ENCODE assay signal across 2 cellular contexts in genomic region chr9:32384002-32384363, GRCh38.
TF ChIP-seq lines count a peak whose summit lies in the region.

No MANE protein-coding gene starts in this region.

TF ChIP-seq in SK-N-SH, 30 proteins besides CTCF, POLR2A, EP300 and RAD21:
- TF ChIP-seq IRF3 (IDR thresholded peaks at IDR 0.05; ENCODE audit: low read depth, low read length) (no peak), RFX5 (IDR thresholded peaks at IDR 0.05; ENCODE audit: low read length) (no peak), POLR2AphosphoS5 (IDR thresholded peaks at IDR 0.05; ENCODE audit: low read depth, low read length) (no peak), MEF2A (IDR thresholded peaks at IDR 0.05; ENCODE audit: borderline replicate concordance, low read depth) (no peak), FOXM1 (IDR thresholded peaks at IDR 0.05; ENCODE audit: low read depth) (no peak), SMC3 (IDR thresholded peaks at IDR 0.05; ENCODE audit: low read depth, low read length) (no peak), YY1 (IDR thresholded peaks at IDR 0.05; ENCODE audit: low read depth) (no peak), EZH2phosphoT487 (IDR thresholded peaks at IDR 0.05; ENCODE audit: borderline replicate concordance, low read depth) (no peak), GABPA (IDR thresholded peaks at IDR 0.05; ENCODE audit: low read depth) (no peak), GATA2 (CRISPR knock-in tag; IDR thresholded peaks at IDR 0.05) (no peak), FOSL2 (IDR thresholded peaks at IDR 0.05; ENCODE audit: borderline replicate concordance, low read depth) (no peak), TAF1 (IDR thresholded peaks at IDR 0.05; ENCODE audit: borderline replicate concordance, low read depth, low read length) (no peak)
- TF ChIP-seq, protein P1, sequence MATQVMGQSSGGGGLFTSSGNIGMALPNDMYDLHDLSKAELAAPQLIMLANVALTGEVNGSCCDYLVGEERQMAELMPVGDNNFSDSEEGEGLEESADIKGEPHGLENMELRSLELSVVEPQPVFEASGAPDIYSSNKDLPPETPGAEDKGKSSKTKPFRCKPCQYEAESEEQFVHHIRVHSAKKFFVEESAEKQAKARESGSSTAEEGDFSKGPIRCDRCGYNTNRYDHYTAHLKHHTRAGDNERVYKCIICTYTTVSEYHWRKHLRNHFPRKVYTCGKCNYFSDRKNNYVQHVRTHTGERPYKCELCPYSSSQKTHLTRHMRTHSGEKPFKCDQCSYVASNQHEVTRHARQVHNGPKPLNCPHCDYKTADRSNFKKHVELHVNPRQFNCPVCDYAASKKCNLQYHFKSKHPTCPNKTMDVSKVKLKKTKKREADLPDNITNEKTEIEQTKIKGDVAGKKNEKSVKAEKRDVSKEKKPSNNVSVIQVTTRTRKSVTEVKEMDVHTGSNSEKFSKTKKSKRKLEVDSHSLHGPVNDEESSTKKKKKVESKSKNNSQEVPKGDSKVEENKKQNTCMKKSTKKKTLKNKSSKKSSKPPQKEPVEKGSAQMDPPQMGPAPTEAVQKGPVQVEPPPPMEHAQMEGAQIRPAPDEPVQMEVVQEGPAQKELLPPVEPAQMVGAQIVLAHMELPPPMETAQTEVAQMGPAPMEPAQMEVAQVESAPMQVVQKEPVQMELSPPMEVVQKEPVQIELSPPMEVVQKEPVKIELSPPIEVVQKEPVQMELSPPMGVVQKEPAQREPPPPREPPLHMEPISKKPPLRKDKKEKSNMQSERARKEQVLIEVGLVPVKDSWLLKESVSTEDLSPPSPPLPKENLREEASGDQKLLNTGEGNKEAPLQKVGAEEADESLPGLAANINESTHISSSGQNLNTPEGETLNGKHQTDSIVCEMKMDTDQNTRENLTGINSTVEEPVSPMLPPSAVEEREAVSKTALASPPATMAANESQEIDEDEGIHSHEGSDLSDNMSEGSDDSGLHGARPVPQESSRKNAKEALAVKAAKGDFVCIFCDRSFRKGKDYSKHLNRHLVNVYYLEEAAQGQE (IDR thresholded peaks at IDR 0.05; ENCODE audit: low read depth, low read length): no peak
- TF ChIP-seq, protein P2, sequence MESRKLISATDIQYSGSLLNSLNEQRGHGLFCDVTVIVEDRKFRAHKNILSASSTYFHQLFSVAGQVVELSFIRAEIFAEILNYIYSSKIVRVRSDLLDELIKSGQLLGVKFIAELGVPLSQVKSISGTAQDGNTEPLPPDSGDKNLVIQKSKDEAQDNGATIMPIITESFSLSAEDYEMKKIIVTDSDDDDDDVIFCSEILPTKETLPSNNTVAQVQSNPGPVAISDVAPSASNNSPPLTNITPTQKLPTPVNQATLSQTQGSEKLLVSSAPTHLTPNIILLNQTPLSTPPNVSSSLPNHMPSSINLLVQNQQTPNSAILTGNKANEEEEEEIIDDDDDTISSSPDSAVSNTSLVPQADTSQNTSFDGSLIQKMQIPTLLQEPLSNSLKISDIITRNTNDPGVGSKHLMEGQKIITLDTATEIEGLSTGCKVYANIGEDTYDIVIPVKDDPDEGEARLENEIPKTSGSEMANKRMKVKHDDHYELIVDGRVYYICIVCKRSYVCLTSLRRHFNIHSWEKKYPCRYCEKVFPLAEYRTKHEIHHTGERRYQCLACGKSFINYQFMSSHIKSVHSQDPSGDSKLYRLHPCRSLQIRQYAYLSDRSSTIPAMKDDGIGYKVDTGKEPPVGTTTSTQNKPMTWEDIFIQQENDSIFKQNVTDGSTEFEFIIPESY (IDR thresholded peaks at IDR 0.05; ENCODE audit: borderline replicate concordance, low read depth): no peak
TF ChIP-seq in SK-N-SH: peak in this region for 0.

TF ChIP-seq in SK-N-SH treated with all-trans-retinoic acid at 6 μM for 48 hours, 23 proteins besides CTCF, POLR2A, EP300 and RAD21 (continued from another document):
- TF ChIP-seq, protein P3, sequence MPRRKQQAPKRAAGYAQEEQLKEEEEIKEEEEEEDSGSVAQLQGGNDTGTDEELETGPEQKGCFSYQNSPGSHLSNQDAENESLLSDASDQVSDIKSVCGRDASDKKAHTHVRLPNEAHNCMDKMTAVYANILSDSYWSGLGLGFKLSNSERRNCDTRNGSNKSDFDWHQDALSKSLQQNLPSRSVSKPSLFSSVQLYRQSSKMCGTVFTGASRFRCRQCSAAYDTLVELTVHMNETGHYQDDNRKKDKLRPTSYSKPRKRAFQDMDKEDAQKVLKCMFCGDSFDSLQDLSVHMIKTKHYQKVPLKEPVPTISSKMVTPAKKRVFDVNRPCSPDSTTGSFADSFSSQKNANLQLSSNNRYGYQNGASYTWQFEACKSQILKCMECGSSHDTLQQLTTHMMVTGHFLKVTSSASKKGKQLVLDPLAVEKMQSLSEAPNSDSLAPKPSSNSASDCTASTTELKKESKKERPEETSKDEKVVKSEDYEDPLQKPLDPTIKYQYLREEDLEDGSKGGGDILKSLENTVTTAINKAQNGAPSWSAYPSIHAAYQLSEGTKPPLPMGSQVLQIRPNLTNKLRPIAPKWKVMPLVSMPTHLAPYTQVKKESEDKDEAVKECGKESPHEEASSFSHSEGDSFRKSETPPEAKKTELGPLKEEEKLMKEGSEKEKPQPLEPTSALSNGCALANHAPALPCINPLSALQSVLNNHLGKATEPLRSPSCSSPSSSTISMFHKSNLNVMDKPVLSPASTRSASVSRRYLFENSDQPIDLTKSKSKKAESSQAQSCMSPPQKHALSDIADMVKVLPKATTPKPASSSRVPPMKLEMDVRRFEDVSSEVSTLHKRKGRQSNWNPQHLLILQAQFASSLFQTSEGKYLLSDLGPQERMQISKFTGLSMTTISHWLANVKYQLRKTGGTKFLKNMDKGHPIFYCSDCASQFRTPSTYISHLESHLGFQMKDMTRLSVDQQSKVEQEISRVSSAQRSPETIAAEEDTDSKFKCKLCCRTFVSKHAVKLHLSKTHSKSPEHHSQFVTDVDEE (CRISPR knock-in tag; IDR thresholded peaks at IDR 0.05): no peak
- TF ChIP-seq GLIS3 (CRISPR knock-in tag; IDR thresholded peaks at IDR 0.05) (no peak), ISL1 (CRISPR knock-in tag; IDR thresholded peaks at IDR 0.05) (no peak), PPARA (CRISPR knock-in tag; IDR thresholded peaks at IDR 0.05; ENCODE audit: borderline replicate concordance) (no peak), ARNTL (CRISPR knock-in tag; IDR thresholded peaks at IDR 0.05; ENCODE audit: borderline replicate concordance, low read depth) (no peak), SNAI2 (CRISPR knock-in tag; IDR thresholded peaks at IDR 0.05) (no peak)
- TF ChIP-seq, protein P4, sequence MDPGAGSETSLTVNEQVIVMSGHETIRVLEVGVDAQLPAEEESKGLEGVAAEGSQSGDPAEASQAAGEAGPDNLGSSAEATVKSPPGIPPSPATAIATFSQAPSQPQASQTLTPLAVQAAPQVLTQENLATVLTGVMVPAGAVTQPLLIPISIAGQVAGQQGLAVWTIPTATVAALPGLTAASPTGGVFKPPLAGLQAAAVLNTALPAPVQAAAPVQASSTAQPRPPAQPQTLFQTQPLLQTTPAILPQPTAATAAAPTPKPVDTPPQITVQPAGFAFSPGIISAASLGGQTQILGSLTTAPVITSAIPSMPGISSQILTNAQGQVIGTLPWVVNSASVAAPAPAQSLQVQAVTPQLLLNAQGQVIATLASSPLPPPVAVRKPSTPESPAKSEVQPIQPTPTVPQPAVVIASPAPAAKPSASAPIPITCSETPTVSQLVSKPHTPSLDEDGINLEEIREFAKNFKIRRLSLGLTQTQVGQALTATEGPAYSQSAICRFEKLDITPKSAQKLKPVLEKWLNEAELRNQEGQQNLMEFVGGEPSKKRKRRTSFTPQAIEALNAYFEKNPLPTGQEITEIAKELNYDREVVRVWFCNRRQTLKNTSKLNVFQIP (CRISPR knock-in tag; IDR thresholded peaks at IDR 0.05; ENCODE audit: borderline replicate concordance, low read depth): no peak
